ENCODE assay signal across 19 cellular contexts in genomic region chr15:23569513-23569912, GRCh38. TPM values are rescaled to one million over a fixed set of nuclear protein-coding genes. Genes with fewer than 3 reads are reported as not detected.
"Had no signal": no experiment of that assay in that cellular context is flagged by ENCODE, and none has a peak within 500 bp of the region (broad histone marks: within the 10 kb centered on the region; RNA-seq: fewer than 3 reads in every experiment).

No MANE protein-coding gene starts in this region.

- H2AFZ ChIP-seq: hepatocyte had no signal

- H3K4me3 ChIP-seq: coronary artery, hepatocyte, psoas muscle, right lobe of liver, spleen, tibial nerve had no signal

- ATAC-seq: activated T-cell treated with anti-CD3 and anti-CD28 coated beads, Interleukin-2, amount 50 U/mL, for 72 hours; psoas muscle; right lobe of liver; stimulated activated memory B cell treated with anti-CD40 and anti-IgM and Interleukin-4, amounts not matched to agents 10 μg/mL and 1 μg/mL and 100 μg/mL, for 72 hours had no signal

- H3K9me3 ChIP-seq: psoas muscle, right lobe of liver had no signal

- H3K4me2 ChIP-seq: hepatocyte had no signal

- H3K79me2 ChIP-seq: hepatocyte had no signal

- H3K27ac ChIP-seq: coronary artery, hepatocyte, psoas muscle, right lobe of liver, spleen, tibial nerve, VCaP had no signal

- H3K27me3 ChIP-seq: hepatocyte, right lobe of liver, spleen, tibial nerve had no signal

- DNase-seq: activated CD4-positive, alpha-beta memory T cell treated with anti-CD3 and anti-CD28 coated beads, Interleukin-2, amount 10 ng/mL, durations not matched to agents 7 days and 5 days; activated CD8-positive, alpha-beta memory T cell treated with anti-CD3 and anti-CD28 coated beads, Interleukin-2, amount 50 U/mL, for 4 hours; activated gamma-delta T cell treated with Interleukin-2 at 50 U/mL for 16 hours; activated naive CD8-positive, alpha-beta T cell treated with anti-CD3 and anti-CD28 coated beads for 36 hours; activated T-cell treated with anti-CD3 and anti-CD28 coated beads, Interleukin-2, amount 50 U/mL, for 72 hours; effector CD8-positive, alpha-beta T cell; kidney glomerular epithelial cell; midbrain; nucleus accumbens; psoas muscle; right lobe of liver; spleen; stimulated activated CD4-positive, alpha-beta T cell treated with anti-CD3 and anti-CD28 coated beads, Interleukin-1b, Interleukin-23, amount 100 ng/mL, for 48 hours; T1000 had no signal

- H3K4me1 ChIP-seq: psoas muscle, right lobe of liver, spleen, tibial nerve had no signal

- H3K36me3 ChIP-seq: right lobe of liver, spleen, tibial nerve had no signal

RNA-seq across cellular contexts. Expression of gene MKRN3, which starts 4.0 kb away (rescaled TPM):
- polyA plus RNA-seq: hepatocyte had no signal
